8 cellular contexts compared by ENCODE assay signal in genomic region chr2:74849228-74849892, GRCh38. TPM values are rescaled to one million over a fixed set of nuclear protein-coding genes. Genes with fewer than 3 reads are reported as not detected.
DNase-seq lines count a peak whose midpoint lies in the region; ATAC-seq and TF ChIP-seq lines count a peak whose summit lies in the region.

No MANE protein-coding gene starts in this region.

- peak; percentile 71 to 74 (median 72) for DNase-seq in CD4-positive, alpha-beta memory T cell
- DNase-seq in UCSD-AML1 (lab: John Stamatoyannopoulos, UW; ENCODE audit: unreplicated experiment): peak; percentile 68
- peak; percentile 75 for DNase-seq in fibroblast of pulmonary artery (ENCODE audit: low read depth)
- DNase-seq in psoas muscle: peak in 1 of 2 donors; percentile 65
- no peak for DNase-seq in COR-L47 (lab: John Stamatoyannopoulos, UW)

- CTCF ChIA-PET in CD4-positive, alpha-beta memory T cell (lab: Charles Lee; ENCODE audit: partially characterized antibody): interaction anchor here (2.5 to 4.5 kb wide), 4 partner anchors 11 to 135 kb away, joined by 17 to 63 read pairs (median 30); partner anchors contain the start of gene HK2

- H3K27me3 Mint-ChIP-seq in CD4-positive, alpha-beta memory T cell: no peaks in the 10 kb centered on the region

- H3K4me1 ChIP-seq in CD4-positive, alpha-beta memory T cell (ENCODE audit: insufficient read depth, low read length): peaks cover 69% of the 10 kb centered on the region
- peaks cover 70% of the 10 kb centered on the region for H3K4me1 ChIP-seq in psoas muscle

- POLR2A ChIA-PET in CD4-positive, alpha-beta memory T cell (lab: Charles Lee; ENCODE audit: partially characterized antibody): interaction anchor here (0.7 to 4.9 kb wide), 7 partner anchors 12 to 1112 kb away, joined by 3 to 148 read pairs (median 4); partner anchors contain the start of genes CCDC142, HK2, TPRKB and TTC31

- no peaks in the 10 kb centered on the region for H3K27me3 ChIP-seq in CD4-positive, alpha-beta memory T cell (ENCODE audit: insufficient read depth, low read length)
- H3K27me3 ChIP-seq in psoas muscle (ENCODE audit: insufficient read depth in 3 of 3, low read length in 2 of 3): no peaks in the 10 kb centered on the region

- peak overlapping the region; percentile 79 to 92 (median 84) for H3K4me3 Mint-ChIP-seq in CD4-positive, alpha-beta memory T cell

- H3K27ac Mint-ChIP-seq in CD4-positive, alpha-beta memory T cell: peak overlapping the region; percentile 93 to 99 (median 98)

- H3K9me3 Mint-ChIP-seq in CD4-positive, alpha-beta memory T cell: no peaks in the 10 kb centered on the region

- H3K36me3 ChIP-seq in CD4-positive, alpha-beta memory T cell (ENCODE audit: insufficient read depth, low read length): peaks cover 2% of the 10 kb centered on the region
- peaks cover 0 to 3% of the 10 kb centered on the region in 2 donors for H3K36me3 ChIP-seq in psoas muscle (ENCODE audit: insufficient read depth in 1 of 2, low read depth in 1 of 2)

- H3K36me3 Mint-ChIP-seq in CD4-positive, alpha-beta memory T cell: peaks cover 0 to 2% of the 10 kb centered on the region in 2 donors

- peak overlapping the region in 1 of 2 donors; percentile 21 for H3K4me3 ChIP-seq in CD4-positive, alpha-beta memory T cell (ENCODE audit: low read length in 2 of 2)
- H3K4me3 ChIP-seq in fibroblast of pulmonary artery (replicated peaks; ENCODE audit: low read depth, low read length): no peak overlapping the region
- peak overlapping the region; percentile 12 for H3K4me3 ChIP-seq in psoas muscle

- peak overlapping the region; percentile 69 for H3K27ac ChIP-seq in CD4-positive, alpha-beta memory T cell (ENCODE audit: low read depth, low read length)
- H3K27ac ChIP-seq in psoas muscle: peak overlapping the region; percentile 70

- no peaks in the 10 kb centered on the region for H3K9me3 ChIP-seq in CD4-positive, alpha-beta memory T cell (ENCODE audit: control insufficient read depth in 1 of 2, low read length in 2 of 2)
- no peaks in the 10 kb centered on the region for H3K9me3 ChIP-seq in psoas muscle

- TF ChIP-seq CTCF in fibroblast of pulmonary artery (IDR thresholded peaks at IDR 0.05; ENCODE audit: low read length, missing control alignments): no peak
- no peak for TF ChIP-seq CTCF in psoas muscle (IDR thresholded peaks at IDR 0.05)

- 37 to 49% (median 38%) methylated on average over 8 of the region's 8 CpGs for WGBS in psoas muscle, 3 donors

- peaks cover 48 to 88% (median 72%) of the 10 kb centered on the region in 4 donors for H3K4me1 Mint-ChIP-seq in CD4-positive, alpha-beta memory T cell

- intact Hi-C loops in CD4-positive, alpha-beta memory T cell (cut with micrococcal nuclease): loop anchor here (1.0 to 10.0 kb wide), 3 partner anchors 9 to 865 kb away; partner anchors contain the start of gene GCFC2
- intact Hi-C loops in psoas muscle (cut with DNase I): loop anchor here in 1 of 2 donors (2.0 kb wide), 1 partner anchor 13 kb away; no protein-coding TSS in a partner anchor

- ATAC-seq in GM19455 (IDR thresholded peaks at IDR 0.05; ENCODE audit: unreplicated experiment) (peak; percentile 80), HG03460 (IDR thresholded peaks at IDR 0.05; ENCODE audit: unreplicated experiment) (peak; percentile 88), psoas muscle (peak; percentile 21 to 31 (median 24)), SK-N-SH treated with all-trans-retinoic acid at 6 μM for 48 hours (no peak)

TF ChIP-seq in SK-N-SH treated with all-trans-retinoic acid at 6 μM for 48 hours, 23 proteins besides CTCF, POLR2A, EP300 and RAD21 (continues in another document):
- no peak for TF ChIP-seq CSDC2 (CRISPR knock-in tag; IDR thresholded peaks at IDR 0.05)
- TF ChIP-seq ISL1 (CRISPR knock-in tag; IDR thresholded peaks at IDR 0.05): no peak
- no peak for TF ChIP-seq ZNF565 (CRISPR knock-in tag; conservative IDR thresholded peaks at IDR 0.05; ENCODE audit: low read depth)
- no peak for TF ChIP-seq SNAI2 (CRISPR knock-in tag; IDR thresholded peaks at IDR 0.05)
- TF ChIP-seq TCF4 (CRISPR knock-in tag; IDR thresholded peaks at IDR 0.05; ENCODE audit: borderline replicate concordance): no peak
- no peak for TF ChIP-seq ZNF8 (CRISPR knock-in tag; IDR thresholded peaks at IDR 0.05)
- TF ChIP-seq ESRRG (CRISPR knock-in tag; IDR thresholded peaks at IDR 0.05): no peak
- no peak for TF ChIP-seq POU6F1 (CRISPR knock-in tag; IDR thresholded peaks at IDR 0.05; ENCODE audit: borderline replicate concordance, low read depth)
- no peak for TF ChIP-seq CREB5 (CRISPR knock-in tag; IDR thresholded peaks at IDR 0.05; ENCODE audit: low read depth)
- TF ChIP-seq TSHZ2 (CRISPR knock-in tag; IDR thresholded peaks at IDR 0.05): no peak
- no peak for TF ChIP-seq BACH2 (CRISPR knock-in tag; IDR thresholded peaks at IDR 0.05; ENCODE audit: borderline replicate concordance)
- TF ChIP-seq CSRNP3 (CRISPR knock-in tag; IDR thresholded peaks at IDR 0.05): no peak
- TF ChIP-seq GLIS3 (CRISPR knock-in tag; IDR thresholded peaks at IDR 0.05): no peak
- no peak for TF ChIP-seq PPARA (CRISPR knock-in tag; IDR thresholded peaks at IDR 0.05; ENCODE audit: borderline replicate concordance)
- TF ChIP-seq ZFP3 (CRISPR knock-in tag; IDR thresholded peaks at IDR 0.05): no peak

RNA-seq across cellular contexts. Expression of gene HK2, which starts 15.4 kb away (rescaled TPM):
- 1 to 10 TPM; 7.3 to 9.4 TPM for total RNA-seq in CD4-positive, alpha-beta memory T cell
- 1 to 10 TPM; 1.7 to 4.9 TPM for polyA plus RNA-seq in CD4-positive, alpha-beta memory T cell
- total RNA-seq in psoas muscle: 100 to 1,000 TPM in 1 of 4 donors, 10 to 100 TPM in 3; 47.9 to 150 (median 90.9) TPM
- polyA plus RNA-seq in psoas muscle: 100 to 1,000 TPM in 1 of 3 donors, 10 to 100 TPM in 2; 14.3 to 229 (median 61.0) TPM

Comparison
In these comparisons a context has a peak if more than half of its experiments do, and no peak if none do; other contexts are left out.
1. RNA of gene HK2, which starts 15.4 kb away (total RNA-seq): 47.9 to 150 TPM in psoas muscle; 7.3 to 9.4 TPM in CD4-positive, alpha-beta memory T cell; every median in the first group is over 4 times any median in the second.